ENCODE assay signal across 8 cellular contexts in genomic region chr9:4640027-4640426, GRCh38. TPM values are rescaled to one million over a fixed set of nuclear protein-coding genes. Genes with fewer than 3 reads are reported as not detected.
DNase-seq lines count a peak whose midpoint lies in the region; ATAC-seq and TF ChIP-seq lines count a peak whose summit lies in the region.

No MANE protein-coding gene starts in this region.

- no TSS peak for BruUV-seq in PC-9 (replicated peaks; lab: Mats Ljungman, UMichigan)

- in situ Hi-C loops in brain microvascular endothelial cell (cut with HindIII; ENCODE audit: low pct_ligation_motif_present, low sequenced_read_pairs) = no loop called here

- H3K79me2 ChIP-seq in PC-9 (ENCODE audit: low read depth) = no peaks in the 10 kb centered on the region

- no peaks in the 10 kb centered on the region for H3K9me3 Mint-ChIP-seq in nephron progenitor cell

- H3K4me1 ChIP-seq in PC-9 (replicated peaks; ENCODE audit: insufficient read depth) = no peaks in the 10 kb centered on the region

- TF ChIP-seq CTCF in AG09309 (IDR thresholded peaks at IDR 0.05; ENCODE audit: control insufficient read depth, insufficient read depth, low read depth, low read length, missing control alignments) (peak; percentile 63), GM12875 (IDR thresholded peaks at IDR 0.05; ENCODE audit: borderline replicate concordance, insufficient read depth, low read depth, low read length) (peak; percentile 35; the same call in 1 of the 2 replicates), PC-9 (conservative IDR thresholded peaks at IDR 0.05) (peak; percentile 48), brain microvascular endothelial cell (IDR thresholded peaks at IDR 0.05; ENCODE audit: low read depth, low read length, missing control alignments) (peak; percentile 69), nephron progenitor cell (IDR thresholded peaks at IDR 0.05) (peak; percentile 51)

- H3K36me3 ChIP-seq in PC-9 (ENCODE audit: low read depth) (no peaks in the 10 kb centered on the region), brain microvascular endothelial cell (replicated peaks) (no peaks in the 10 kb centered on the region)

- no peaks in the 10 kb centered on the region for H3K36me3 Mint-ChIP-seq in nephron progenitor cell (ENCODE audit: low read depth)

- no peak overlapping the region for H3K27ac Mint-ChIP-seq in nephron progenitor cell

- DNase-seq in AG09309 (ENCODE audit: low read depth) (no peak), PC-9 (peak in 1 of 2 experiments; percentile 11), brain microvascular endothelial cell (peak; percentile 29), nephron progenitor cell (peak; percentile 33)

- no peaks in the 10 kb centered on the region for H3K9me2 ChIP-seq in PC-9 (ENCODE audit: insufficient read depth)

- H3K4me1 Mint-ChIP-seq in nephron progenitor cell = no peaks in the 10 kb centered on the region

- H3K4me3 Mint-ChIP-seq in nephron progenitor cell = no peak overlapping the region

- H3K9me3 ChIP-seq in PC-9 (ENCODE audit: insufficient read depth, low read depth) = no peaks in the 10 kb centered on the region

- no peaks in the 10 kb centered on the region for H4K20me1 ChIP-seq in PC-9 (ENCODE audit: insufficient read depth)

- H3K27ac ChIP-seq in PC-9 = no peak overlapping the region
- no peak overlapping the region for H3K27ac ChIP-seq in brain microvascular endothelial cell

- peaks cover 10% of the 10 kb centered on the region for H3K27me3 Mint-ChIP-seq in nephron progenitor cell (ENCODE audit: low read depth, poor library complexity)

- CTCF ChIA-PET in PC-9 (lab: Charles Lee) = interaction anchor here (0.6 to 1.1 kb wide), 2 partner anchors 244 to 257 kb away, joined by 3 to 4 read pairs; no protein-coding TSS in a partner anchor

- H3K27me3 ChIP-seq in PC-9 (ENCODE audit: insufficient read depth, low read depth) = no peaks in the 10 kb centered on the region
- H3K27me3 ChIP-seq in brain microvascular endothelial cell (replicated peaks) = no peaks in the 10 kb centered on the region

- POLR2A ChIA-PET in PC-9 (lab: Charles Lee; ENCODE audit: unreplicated experiment) = no interaction called here

- H3K4me3 ChIP-seq in AG09309 (ENCODE audit: control insufficient read depth, low read depth, low read length) (no peak overlapping the region), GM12875 (ENCODE audit: low read depth, low read length) (no peak overlapping the region), PC-9 (no peak overlapping the region), brain microvascular endothelial cell (ENCODE audit: low read depth, low read length) (no peak overlapping the region)

- no peaks in the 10 kb centered on the region for H3F3A ChIP-seq in PC-9 (ENCODE audit: insufficient read depth, low read depth)

- ATAC-seq in HG02973 (IDR thresholded peaks at IDR 0.05; ENCODE audit: unreplicated experiment) (no peak), GM21717 (IDR thresholded peaks at IDR 0.05; ENCODE audit: unreplicated experiment) (no peak), HG03196 (IDR thresholded peaks at IDR 0.05; ENCODE audit: unreplicated experiment) (no peak)

- no peak overlapping the region for H3K4me2 ChIP-seq in PC-9

- H2AFZ ChIP-seq in PC-9 = no peak overlapping the region

- intact Hi-C loops in PC-9 (cut with micrococcal nuclease; ENCODE audit: unreplicated experiment) = loop anchor here (1.0 kb wide), 1 partner anchor 258 kb away; no protein-coding TSS in a partner anchor

RNA-seq across cellular contexts. Expression of gene PLPP6, which starts 22.1 kb away (rescaled TPM):
- total RNA-seq in PC-9 (2021) = 4.9 and 5.9 TPM in 2 replicates

RNA-seq across cellular contexts. Expression of gene SPATA6L, which starts 26.3 kb away (rescaled TPM):
- 5.9 and 7.1 TPM in 2 replicates for total RNA-seq in PC-9 (2021)

RNA-seq across cellular contexts. Expression of gene CDC37L1, which starts 39.3 kb away (rescaled TPM):
- 6.7 and 7.7 TPM in 2 replicates for total RNA-seq in PC-9 (2021)
